22 cellular contexts compared by ENCODE assay signal in genomic region chr11:122804796-122805195, GRCh38. TPM values are rescaled to one million over a fixed set of nuclear protein-coding genes. Genes with fewer than 3 reads are reported as not detected.
DNase-seq lines count a peak whose midpoint lies in the region; ATAC-seq and TF ChIP-seq lines count a peak whose summit lies in the region.
"Had no signal": no experiment of that assay in that cellular context is flagged by ENCODE, and none has a peak within 500 bp of the region (broad histone marks: within the 10 kb centered on the region; RNA-seq: fewer than 3 reads in every experiment).

No MANE protein-coding gene starts in this region.

- peak; percentile 66 for ATAC-seq in WTC11
- no peak for ATAC-seq in stimulated activated memory B cell treated with anti-CD40 and anti-IgM and Interleukin-4, amounts not matched to agents 10 μg/mL and 1 μg/mL and 100 μg/mL, for 72 hours
- no peak for ATAC-seq in HG02884 (IDR thresholded peaks at IDR 0.05; ENCODE audit: unreplicated experiment)
- ATAC-seq: heart left ventricle had no signal

- DNase-seq in activated CD4-positive, alpha-beta memory T cell treated with anti-CD3 and anti-CD28 coated beads for 36 hours, result peak; percentile 17
- DNase-seq in activated CD4-positive, alpha-beta memory T cell treated with anti-CD3 and anti-CD28 coated beads, Interleukin-2, amount 10 ng/mL, durations not matched to agents 7 days and 5 days, result no peak
- DNase-seq in WTC11 (ENCODE audit: low spot score), result no peak
- DNase-seq in esophagus squamous epithelium (lab: John Stamatoyannopoulos, UW), result no peak
- DNase-seq in OCI-M1 (lab: John Stamatoyannopoulos, UW), result no peak
- DNase-seq in AG08395 (ENCODE audit: low spot score), result no peak
- DNase-seq: activated CD4-positive, alpha-beta T cell treated with anti-CD3 and anti-CD28 coated beads, Interleukin-2, amount 50 U/mL, for 1 hour; COR-L47; heart left ventricle; left ventricle myocardium inferior; NCI-H2029 treated with DMSO at 0.1 percent for 48 hours; SIG-M5; stimulated activated CD4-positive, alpha-beta T cell treated with anti-CD3 and anti-CD28 coated beads, Interleukin-4, amount 100 ng/mL, for 4 hours; stimulated activated naive B cell treated with anti-CD40 and anti-IgM and Interleukin-4, amounts not matched to agents 10 μg/mL and 1 μg/mL and 100 μg/mL, for 72 hours; T1000 had no signal

- CTCF ChIA-PET in activated CD4-positive, alpha-beta memory T cell treated with anti-CD3 and anti-CD28 coated beads for 36 hours (lab: Charles Lee), result interaction anchor here (1.1 to 1.8 kb wide), 4 partner anchors 9 to 225 kb away, joined by 4 to 7 read pairs (median 4); no protein-coding TSS in a partner anchor
- CTCF ChIA-PET in activated CD4-positive, alpha-beta memory T cell treated with anti-CD3 and anti-CD28 coated beads, Interleukin-2, amount 10 ng/mL, durations not matched to agents 7 days and 5 days (lab: Charles Lee), result interaction anchor here (4.6 kb wide), 1 partner anchor 9 kb away, joined by 27 read pairs; no protein-coding TSS in a partner anchor
- CTCF ChIA-PET in WTC11 (lab: Charles Lee), result interaction anchor here (1.0 to 2.0 kb wide), 2 partner anchors 9 kb away, joined by 5 to 6 read pairs; no protein-coding TSS in a partner anchor

- peaks cover 4 to 47% (median 17%) of the 10 kb centered on the region in 3 donors for H3K4me1 ChIP-seq in esophagus squamous epithelium

- H3K36me3 Mint-ChIP-seq in activated CD4-positive, alpha-beta memory T cell treated with anti-CD3 and anti-CD28 coated beads for 36 hours, result peaks cover 10% of the 10 kb centered on the region
- H3K36me3 Mint-ChIP-seq in activated CD4-positive, alpha-beta memory T cell treated with anti-CD3 and anti-CD28 coated beads, Interleukin-2, amount 10 ng/mL, durations not matched to agents 7 days and 5 days (ENCODE audit: low read depth), result no peaks in the 10 kb centered on the region
- H3K36me3 Mint-ChIP-seq in WTC11, result no peaks in the 10 kb centered on the region
- H3K36me3 Mint-ChIP-seq in stimulated activated memory B cell treated with anti-CD40 and anti-IgM and Interleukin-4, amounts not matched to agents 10 μg/mL and 1 μg/mL and 100 μg/mL, for 72 hours, result no peaks in the 10 kb centered on the region

- H3K4me1 Mint-ChIP-seq in activated CD4-positive, alpha-beta memory T cell treated with anti-CD3 and anti-CD28 coated beads for 36 hours (ENCODE audit: low read depth), result peaks cover 22% of the 10 kb centered on the region
- peaks cover 17% of the 10 kb centered on the region for H3K4me1 Mint-ChIP-seq in activated CD4-positive, alpha-beta memory T cell treated with anti-CD3 and anti-CD28 coated beads, Interleukin-2, amount 10 ng/mL, durations not matched to agents 7 days and 5 days
- peaks cover 38% of the 10 kb centered on the region for H3K4me1 Mint-ChIP-seq in WTC11
- H3K4me1 Mint-ChIP-seq in stimulated activated memory B cell treated with anti-CD40 and anti-IgM and Interleukin-4, amounts not matched to agents 10 μg/mL and 1 μg/mL and 100 μg/mL, for 72 hours, result peaks cover 48% of the 10 kb centered on the region

- intact Hi-C loops in activated CD4-positive, alpha-beta memory T cell treated with anti-CD3 and anti-CD28 coated beads for 36 hours (cut with micrococcal nuclease), result no loop called here
- intact Hi-C loops in esophagus squamous epithelium (cut with DNase I), result no loop called here

- no peaks in the 10 kb centered on the region for H3K36me3 ChIP-seq in esophagus squamous epithelium
- H3K36me3 ChIP-seq: cardiac muscle cell, right atrium auricular region had no signal

- H3K4me3 ChIP-seq in esophagus squamous epithelium, result no peak overlapping the region
- H3K4me3 ChIP-seq: cardiac muscle cell, heart left ventricle, left ventricle myocardium inferior, right atrium auricular region had no signal

- no peaks in the 10 kb centered on the region for H3K9me3 ChIP-seq in esophagus squamous epithelium
- H3K9me3 ChIP-seq: heart left ventricle, left ventricle myocardium inferior, right atrium auricular region had no signal

- TF ChIP-seq CTCF in WTC11 (IDR thresholded peaks at IDR 0.05) (no peak), esophagus squamous epithelium (IDR thresholded peaks at IDR 0.05) (no peak)

- no peak overlapping the region for H3K27ac Mint-ChIP-seq in activated CD4-positive, alpha-beta memory T cell treated with anti-CD3 and anti-CD28 coated beads for 36 hours
- H3K27ac Mint-ChIP-seq in activated CD4-positive, alpha-beta memory T cell treated with anti-CD3 and anti-CD28 coated beads, Interleukin-2, amount 10 ng/mL, durations not matched to agents 7 days and 5 days, result no peak overlapping the region
- peak overlapping the region; percentile 16 for H3K27ac Mint-ChIP-seq in WTC11
- no peak overlapping the region for H3K27ac Mint-ChIP-seq in stimulated activated memory B cell treated with anti-CD40 and anti-IgM and Interleukin-4, amounts not matched to agents 10 μg/mL and 1 μg/mL and 100 μg/mL, for 72 hours
- H3K27ac Mint-ChIP-seq: stimulated activated naive B cell treated with anti-CD40 and anti-IgM and Interleukin-4, amounts not matched to agents 10 μg/mL and 1 μg/mL and 100 μg/mL, for 72 hours had no signal

- 32 to 48% methylated on average over 6 of the region's 6 CpGs for WGBS in esophagus squamous epithelium, 2 donors

- no peak overlapping the region for H3K4me3 Mint-ChIP-seq in activated CD4-positive, alpha-beta memory T cell treated with anti-CD3 and anti-CD28 coated beads for 36 hours
- no peak overlapping the region for H3K4me3 Mint-ChIP-seq in activated CD4-positive, alpha-beta memory T cell treated with anti-CD3 and anti-CD28 coated beads, Interleukin-2, amount 10 ng/mL, durations not matched to agents 7 days and 5 days
- no peak overlapping the region for H3K4me3 Mint-ChIP-seq in WTC11
- peak overlapping the region; percentile 35 for H3K4me3 Mint-ChIP-seq in stimulated activated memory B cell treated with anti-CD40 and anti-IgM and Interleukin-4, amounts not matched to agents 10 μg/mL and 1 μg/mL and 100 μg/mL, for 72 hours
- H3K4me3 Mint-ChIP-seq: nephron; stimulated activated naive B cell treated with anti-CD40 and anti-IgM and Interleukin-4, amounts not matched to agents 10 μg/mL and 1 μg/mL and 100 μg/mL, for 72 hours had no signal

- no peaks in the 10 kb centered on the region for H3K27me3 Mint-ChIP-seq in activated CD4-positive, alpha-beta memory T cell treated with anti-CD3 and anti-CD28 coated beads for 36 hours
- H3K27me3 Mint-ChIP-seq in activated CD4-positive, alpha-beta memory T cell treated with anti-CD3 and anti-CD28 coated beads, Interleukin-2, amount 10 ng/mL, durations not matched to agents 7 days and 5 days, result no peaks in the 10 kb centered on the region
- no peaks in the 10 kb centered on the region for H3K27me3 Mint-ChIP-seq in WTC11 (ENCODE audit: low read depth)
- no peaks in the 10 kb centered on the region for H3K27me3 Mint-ChIP-seq in stimulated activated memory B cell treated with anti-CD40 and anti-IgM and Interleukin-4, amounts not matched to agents 10 μg/mL and 1 μg/mL and 100 μg/mL, for 72 hours

- H3K27ac ChIP-seq in esophagus squamous epithelium, result peak overlapping the region; percentile 75 to 86 (median 82)
- H3K27ac ChIP-seq: 22Rv1, cardiac muscle cell, heart left ventricle, left ventricle myocardium inferior, right atrium auricular region had no signal

- H3K27me3 ChIP-seq in esophagus squamous epithelium, result no peaks in the 10 kb centered on the region
- H3K27me3 ChIP-seq: cardiac muscle cell, heart left ventricle, right atrium auricular region had no signal

- POLR2A ChIA-PET in activated CD4-positive, alpha-beta memory T cell treated with anti-CD3 and anti-CD28 coated beads for 36 hours (lab: Charles Lee), result no interaction called here
- POLR2A ChIA-PET in activated CD4-positive, alpha-beta memory T cell treated with anti-CD3 and anti-CD28 coated beads, Interleukin-2, amount 10 ng/mL, durations not matched to agents 7 days and 5 days (lab: Charles Lee), result no interaction called here
- POLR2A ChIA-PET in WTC11 (lab: Charles Lee), result no interaction called here

- H3K9me3 Mint-ChIP-seq in activated CD4-positive, alpha-beta memory T cell treated with anti-CD3 and anti-CD28 coated beads for 36 hours, result no peaks in the 10 kb centered on the region
- no peaks in the 10 kb centered on the region for H3K9me3 Mint-ChIP-seq in activated CD4-positive, alpha-beta memory T cell treated with anti-CD3 and anti-CD28 coated beads, Interleukin-2, amount 10 ng/mL, durations not matched to agents 7 days and 5 days
- H3K9me3 Mint-ChIP-seq in WTC11, result no peaks in the 10 kb centered on the region
- H3K9me3 Mint-ChIP-seq in stimulated activated memory B cell treated with anti-CD40 and anti-IgM and Interleukin-4, amounts not matched to agents 10 μg/mL and 1 μg/mL and 100 μg/mL, for 72 hours, result no peaks in the 10 kb centered on the region
- H3K9me3 Mint-ChIP-seq: nephron; stimulated activated naive B cell treated with anti-CD40 and anti-IgM and Interleukin-4, amounts not matched to agents 10 μg/mL and 1 μg/mL and 100 μg/mL, for 72 hours had no signal

- TF ChIP-seq POLR2A in esophagus squamous epithelium (IDR thresholded peaks at IDR 0.05), result no peak

TF ChIP-seq in WTC11, 78 proteins besides CTCF, POLR2A, EP300 and RAD21 (continues in another document):
- TF ChIP-seq RELA (CRISPR knock-in tag; IDR thresholded peaks at IDR 0.05; ENCODE audit: borderline replicate concordance), result no peak
- no peak for TF ChIP-seq ZNF425 (CRISPR knock-in tag; conservative IDR thresholded peaks at IDR 0.05)

RNA-seq across cellular contexts. Expression of gene CRTAM, which starts 33.5 kb away (rescaled TPM):
- under 1 TPM; 0.24 TPM for total RNA-seq in activated CD4-positive, alpha-beta memory T cell treated with anti-CD3 and anti-CD28 coated beads for 36 hours
- total RNA-seq in activated CD4-positive, alpha-beta memory T cell treated with anti-CD3 and anti-CD28 coated beads, Interleukin-2, amount 10 ng/mL, durations not matched to agents 7 days and 5 days, result under 1 TPM in 1 of 2 experiments, not detected in 1; 0.15 TPM
- total RNA-seq in WTC11 (2021), result not detected in 3 replicates
- under 1 TPM in 1 of 4 donors, not detected in 3; 0.19 TPM for total RNA-seq in esophagus squamous epithelium
- total RNA-seq: cardiac muscle cell, left ventricle myocardium inferior, LHCN-M2 had no signal
